12 cellular contexts compared by ENCODE assay signal in genomic region chr6:149445095-149445466, GRCh38. TPM values are rescaled to one million over a fixed set of nuclear protein-coding genes. Genes with fewer than 3 reads are reported as not detected.
A peak's percentile ranks its signal among the peaks of the same experiment; 100 is the strongest.
DNase-seq lines count a peak whose midpoint lies in the region; ATAC-seq and TF ChIP-seq lines count a peak whose summit lies in the region.
"Had no signal": no experiment of that assay in that cellular context is flagged by ENCODE, and none has a peak within 500 bp of the region (broad histone marks: within the 10 kb centered on the region; RNA-seq: fewer than 3 reads in every experiment).

No MANE protein-coding gene starts in this region.

- H3K9me3 Mint-ChIP-seq in activated naive CD4-positive, alpha-beta T cell treated with anti-CD3 and anti-CD28 coated beads, Interleukin-2, amount 10 ng/mL, durations not matched to agents 7 days and 5 days: peaks cover 3% of the 10 kb centered on the region
- H3K9me3 Mint-ChIP-seq in activated T-cell treated with anti-CD3 and anti-CD28 coated beads, Interleukin-2, amount 50 U/mL, for 24 hours: peaks cover 4% of the 10 kb centered on the region
- H3K9me3 Mint-ChIP-seq in stimulated activated memory B cell treated with anti-CD40 and anti-IgM and Interleukin-4, amounts not matched to agents 10 μg/mL and 1 μg/mL and 100 μg/mL, for 72 hours: no peaks in the 10 kb centered on the region
- H3K9me3 Mint-ChIP-seq: neural progenitor cell had no signal

- no peak overlapping the region for H3K4me2 ChIP-seq in SK-N-SH
- H3K4me2 ChIP-seq: neural progenitor cell had no signal

- no peaks in the 10 kb centered on the region for H3K27me3 ChIP-seq in SK-N-SH (ENCODE audit: insufficient read depth)

- no peak for TF ChIP-seq CTCF in SK-N-SH (IDR thresholded peaks at IDR 0.05)

- WGBS in SK-N-SH (ENCODE audit: low lambda C conversion rate): 96% methylated on average over 4 of the region's 6 CpGs

- CTCF ChIA-PET in activated naive CD4-positive, alpha-beta T cell treated with anti-CD3 and anti-CD28 coated beads, Interleukin-2, amount 10 ng/mL, durations not matched to agents 7 days and 5 days (lab: Charles Lee): interaction anchor here (0.8 to 6.8 kb wide), 6 partner anchors 10 to 878 kb away, joined by 3 to 31 read pairs (median 4); no protein-coding TSS in a partner anchor
- CTCF ChIA-PET in SK-N-SH (lab: Yijun Ruan, JAX): no interaction called here

- H3K4me1 Mint-ChIP-seq in activated naive CD4-positive, alpha-beta T cell treated with anti-CD3 and anti-CD28 coated beads, Interleukin-2, amount 10 ng/mL, durations not matched to agents 7 days and 5 days: peaks cover 2% of the 10 kb centered on the region
- peaks cover 15% of the 10 kb centered on the region for H3K4me1 Mint-ChIP-seq in activated T-cell treated with anti-CD3 and anti-CD28 coated beads, Interleukin-2, amount 50 U/mL, for 24 hours (ENCODE audit: low read depth)
- peaks cover 24% of the 10 kb centered on the region for H3K4me1 Mint-ChIP-seq in stimulated activated memory B cell treated with anti-CD40 and anti-IgM and Interleukin-4, amounts not matched to agents 10 μg/mL and 1 μg/mL and 100 μg/mL, for 72 hours

- TF ChIP-seq EP300 in SK-N-SH (IDR thresholded peaks at IDR 0.05; ENCODE audit: borderline replicate concordance in 1 of 2, low read depth in 1 of 2, low read length in 1 of 2): no peak

- H3K27ac ChIP-seq in SK-N-SH (ENCODE audit: low read depth in 2 of 2, low read length in 1 of 2): no peak overlapping the region
- H3K27ac ChIP-seq: neural progenitor cell had no signal

- POLR2A ChIA-PET in SK-N-SH (lab: Yijun Ruan, JAX): no interaction called here

- peak overlapping the region; percentile 11 for H3K27ac Mint-ChIP-seq in activated naive CD4-positive, alpha-beta T cell treated with anti-CD3 and anti-CD28 coated beads, Interleukin-2, amount 10 ng/mL, durations not matched to agents 7 days and 5 days
- peak overlapping the region; percentile 74 for H3K27ac Mint-ChIP-seq in activated T-cell treated with anti-CD3 and anti-CD28 coated beads, Interleukin-2, amount 50 U/mL, for 24 hours
- peak overlapping the region; percentile 59 for H3K27ac Mint-ChIP-seq in stimulated activated memory B cell treated with anti-CD40 and anti-IgM and Interleukin-4, amounts not matched to agents 10 μg/mL and 1 μg/mL and 100 μg/mL, for 72 hours

- peaks cover 3% of the 10 kb centered on the region for H3K27me3 Mint-ChIP-seq in activated naive CD4-positive, alpha-beta T cell treated with anti-CD3 and anti-CD28 coated beads, Interleukin-2, amount 10 ng/mL, durations not matched to agents 7 days and 5 days
- H3K27me3 Mint-ChIP-seq in activated T-cell treated with anti-CD3 and anti-CD28 coated beads, Interleukin-2, amount 50 U/mL, for 24 hours: no peaks in the 10 kb centered on the region
- H3K27me3 Mint-ChIP-seq in stimulated activated memory B cell treated with anti-CD40 and anti-IgM and Interleukin-4, amounts not matched to agents 10 μg/mL and 1 μg/mL and 100 μg/mL, for 72 hours: no peaks in the 10 kb centered on the region

- H3K9me3 ChIP-seq in SK-N-SH: no peaks in the 10 kb centered on the region

- H3K79me2 ChIP-seq in SK-N-SH (ENCODE audit: insufficient read depth): no peaks in the 10 kb centered on the region

- H4K20me1 ChIP-seq in SK-N-SH (ENCODE audit: insufficient read depth): no peaks in the 10 kb centered on the region

- H2AFZ ChIP-seq in SK-N-SH (ENCODE audit: low read depth): no peak overlapping the region
- H2AFZ ChIP-seq: neural progenitor cell had no signal

- ATAC-seq in HG02642 (IDR thresholded peaks at IDR 0.05; ENCODE audit: poor library complexity, unreplicated experiment) (peak; percentile 50), GM21526 (IDR thresholded peaks at IDR 0.05; ENCODE audit: low FRiP score, unreplicated experiment) (no peak), HG03571 (IDR thresholded peaks at IDR 0.05; ENCODE audit: unreplicated experiment) (no peak)
- peak; percentile 81 for ATAC-seq in stimulated activated memory B cell treated with anti-CD40 and anti-IgM and Interleukin-4, amounts not matched to agents 10 μg/mL and 1 μg/mL and 100 μg/mL, for 72 hours

- H3K9ac ChIP-seq in SK-N-SH: no peak overlapping the region
- H3K9ac ChIP-seq: neural progenitor cell had no signal

- TF ChIP-seq RAD21 in SK-N-SH (IDR thresholded peaks at IDR 0.05; ENCODE audit: low read length): no peak

- H3K4me3 ChIP-seq in SK-N-SH (ENCODE audit: low read depth in 2 of 2, low read length in 1 of 2): no peak overlapping the region
- H3K4me3 ChIP-seq: neural progenitor cell had no signal

- no peak overlapping the region for H3K4me3 Mint-ChIP-seq in activated naive CD4-positive, alpha-beta T cell treated with anti-CD3 and anti-CD28 coated beads, Interleukin-2, amount 10 ng/mL, durations not matched to agents 7 days and 5 days
- H3K4me3 Mint-ChIP-seq in activated T-cell treated with anti-CD3 and anti-CD28 coated beads, Interleukin-2, amount 50 U/mL, for 24 hours: no peak overlapping the region
- no peak overlapping the region for H3K4me3 Mint-ChIP-seq in stimulated activated memory B cell treated with anti-CD40 and anti-IgM and Interleukin-4, amounts not matched to agents 10 μg/mL and 1 μg/mL and 100 μg/mL, for 72 hours
- H3K4me3 Mint-ChIP-seq: neural progenitor cell had no signal

- H3K4me1 ChIP-seq in SK-N-SH (ENCODE audit: control insufficient read depth in 1 of 2, insufficient read depth in 2 of 2, low read depth in 1 of 2, low read length in 1 of 2): no peaks in the 10 kb centered on the region; a peak in 1 of 4 replicates
- H3K4me1 ChIP-seq: neural progenitor cell had no signal

- no peaks in the 10 kb centered on the region for H3K36me3 ChIP-seq in SK-N-SH (replicated peaks in 1 of 2; ENCODE audit: control insufficient read depth in 1 of 2, insufficient read depth in 2 of 2, low read length in 1 of 2)
- H3K36me3 ChIP-seq: neural progenitor cell had no signal

- peaks cover 5% of the 10 kb centered on the region for H3K36me3 Mint-ChIP-seq in activated naive CD4-positive, alpha-beta T cell treated with anti-CD3 and anti-CD28 coated beads, Interleukin-2, amount 10 ng/mL, durations not matched to agents 7 days and 5 days
- peaks cover 20% of the 10 kb centered on the region for H3K36me3 Mint-ChIP-seq in activated T-cell treated with anti-CD3 and anti-CD28 coated beads, Interleukin-2, amount 50 U/mL, for 24 hours (ENCODE audit: low read depth)
- peaks cover 25% of the 10 kb centered on the region for H3K36me3 Mint-ChIP-seq in stimulated activated memory B cell treated with anti-CD40 and anti-IgM and Interleukin-4, amounts not matched to agents 10 μg/mL and 1 μg/mL and 100 μg/mL, for 72 hours
- H3K36me3 Mint-ChIP-seq: neural progenitor cell had no signal

- no peaks in the 10 kb centered on the region for H3K9me2 ChIP-seq in SK-N-SH

- H3F3A ChIP-seq in SK-N-SH (replicated peaks; ENCODE audit: insufficient read depth): no peaks in the 10 kb centered on the region

- no peak for DNase-seq in activated naive CD4-positive, alpha-beta T cell treated with anti-CD3 and anti-CD28 coated beads, Interleukin-2, amount 10 ng/mL, durations not matched to agents 7 days and 5 days
- no peak for DNase-seq in activated naive CD4-positive, alpha-beta T cell treated with Interleukin-2 at 50 U/mL for 16 hours
- no peak for DNase-seq in activated T-cell treated with anti-CD3 and anti-CD28 coated beads, Interleukin-2, amount 50 U/mL, for 24 hours
- no peak for DNase-seq in SK-N-SH
- DNase-seq: DMS153, head of caudate nucleus, KBM-7 had no signal

TF ChIP-seq in SK-N-SH, 30 proteins besides CTCF, POLR2A, EP300 and RAD21 (continues in another document):
- no peak for TF ChIP-seq SMC3 (IDR thresholded peaks at IDR 0.05; ENCODE audit: low read depth, low read length)
- TF ChIP-seq RFX5 (IDR thresholded peaks at IDR 0.05; ENCODE audit: low read length): no peak
- TF ChIP-seq IRF3 (IDR thresholded peaks at IDR 0.05; ENCODE audit: low read depth, low read length): no peak
- no peak for TF ChIP-seq USF2 (IDR thresholded peaks at IDR 0.05; ENCODE audit: borderline replicate concordance, low read depth, low read length)
- TF ChIP-seq JUND (IDR thresholded peaks at IDR 0.05): no peak
- no peak for TF ChIP-seq PBX3 (IDR thresholded peaks at IDR 0.05)
- TF ChIP-seq NFIC (IDR thresholded peaks at IDR 0.05; ENCODE audit: borderline replicate concordance): no peak
- no peak for TF ChIP-seq YY1 (IDR thresholded peaks at IDR 0.05; ENCODE audit: low read depth)
- TF ChIP-seq SIN3A (IDR thresholded peaks at IDR 0.05; ENCODE audit: borderline replicate concordance, low read depth, low read length): no peak
- no peak for TF ChIP-seq GABPA (IDR thresholded peaks at IDR 0.05; ENCODE audit: low read depth)
- no peak for TF ChIP-seq FOXM1 (IDR thresholded peaks at IDR 0.05; ENCODE audit: low read depth)

RNA-seq across cellular contexts. Expression of gene ZC3H12D, which starts 39.7 kb away (rescaled TPM):
- 0.03 and 0.05 TPM in 2 replicates for polyA plus RNA-seq in SK-N-SH (2012; rRNA removed)
- polyA plus RNA-seq in SK-N-SH (2012; cell fraction: cytosol; rRNA removed): 0.01 TPM in 2 replicates
- polyA plus RNA-seq in SK-N-SH (2012; cell fraction: nucleus; rRNA removed): 0.41 and 0.43 TPM in 2 replicates

RNA-seq across cellular contexts. Expression of gene SUMO4, which starts 45.0 kb away (rescaled TPM):
- polyA plus RNA-seq in SK-N-SH (2012; rRNA removed): not detected in 2 replicates
- not detected in 2 replicates for polyA plus RNA-seq in SK-N-SH (2012; cell fraction: cytosol; rRNA removed)
- polyA plus RNA-seq in SK-N-SH (2012; cell fraction: nucleus; rRNA removed): 0.11 and 0.38 TPM in 2 replicates

Comparison
In these comparisons a context has a peak if more than half of its experiments do, and no peak if none do; other contexts are left out.
1. H3K27ac Mint-ChIP-seq: peak in every context shown above with its lines; median percentile 74 in activated T-cell treated with anti-CD3 and anti-CD28 coated beads, Interleukin-2, amount 50 U/mL, for 24 hours; 59 in stimulated activated memory B cell treated with anti-CD40 and anti-IgM and Interleukin-4, amounts not matched to agents 10 μg/mL and 1 μg/mL and 100 μg/mL, for 72 hours; 11 in activated naive CD4-positive, alpha-beta T cell treated with anti-CD3 and anti-CD28 coated beads, Interleukin-2, amount 10 ng/mL, durations not matched to agents 7 days and 5 days.
2. ATAC-seq: peak in HG02642 (single experiment) and stimulated activated memory B cell treated with anti-CD40 and anti-IgM and Interleukin-4, amounts not matched to agents 10 μg/mL and 1 μg/mL and 100 μg/mL, for 72 hours (single experiment); none in GM21526 (single experiment) and HG03571 (single experiment).